ENCODE assay signal across 8 cellular contexts in the genomic region with DNA sequence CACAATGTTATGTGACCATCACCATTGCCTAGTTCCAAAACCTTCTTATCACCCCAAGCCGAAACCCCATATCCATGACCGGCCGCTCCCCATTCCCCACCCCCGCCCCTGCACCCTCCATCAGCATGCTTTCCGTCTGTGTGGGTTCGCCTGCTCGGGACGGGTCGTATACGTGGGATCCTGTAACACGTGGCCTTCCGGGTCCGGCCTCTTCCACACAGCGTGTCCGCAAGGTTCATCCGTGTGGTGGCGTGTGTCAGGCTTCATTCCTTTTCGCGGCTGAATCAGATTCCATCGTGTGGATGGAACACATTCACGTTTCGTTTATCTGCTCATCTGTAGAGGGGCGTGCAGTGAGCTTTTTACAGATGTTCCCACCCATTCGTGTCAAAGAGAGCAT. TPM values are rescaled to one million over a fixed set of nuclear protein-coding genes. Genes with fewer than 3 reads are reported as not detected.
"Had no signal": no experiment of that assay in that cellular context is flagged by ENCODE, and none has a peak within 500 bp of the region (broad histone marks: within the 10 kb centered on the region; RNA-seq: fewer than 3 reads in every experiment).

No MANE protein-coding gene starts in this region.

- FAIRE-seq: HepG2, HTR-8/SVneo, K562 had no signal

- H3K4me3 Mint-ChIP-seq: IgD-negative memory B cell had no signal

- H3K4me1 Mint-ChIP-seq: IgD-negative memory B cell had no signal

- H3K36me3 Mint-ChIP-seq: IgD-negative memory B cell had no signal

- H3K4me3 ChIP-seq: K562 had no signal

- DNase-seq: IMR-90, KBM-7 had no signal

- H3K27ac Mint-ChIP-seq: IgD-negative memory B cell had no signal

- H3K27ac ChIP-seq: HL-60 had no signal

RNA-seq across cellular contexts. Expression of a gene that starts 41.4 kb away (rescaled TPM):
- total RNA-seq: HepG2, HT1080, IMR-90, K562 had no signal
- polyA plus RNA-seq: IgD-negative memory B cell, IMR-90, K562 had no signal
